In the genomic region with DNA sequence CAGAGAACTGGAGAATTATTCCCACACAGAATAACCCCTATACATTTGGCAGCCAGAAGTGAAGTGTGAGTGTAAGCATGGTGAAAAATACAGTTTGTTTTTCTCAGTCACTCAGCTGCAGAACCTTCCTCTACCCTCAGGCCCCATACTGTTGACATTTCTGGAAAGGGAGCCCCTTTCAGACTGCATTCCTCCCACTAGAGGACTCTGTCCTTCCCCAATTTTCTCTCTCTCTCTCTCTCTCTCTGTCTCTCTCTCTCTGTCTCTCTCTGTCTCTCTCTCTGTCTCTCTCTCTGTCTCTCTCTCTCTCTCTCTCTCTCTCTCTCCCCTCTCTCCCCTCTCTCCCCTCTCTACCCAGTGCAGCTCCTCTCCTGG, we compare ENCODE assay signal across 11 cellular contexts.
DNase-seq lines count a peak whose midpoint lies in the region; ATAC-seq, FAIRE-seq and TF ChIP-seq lines count a peak whose summit lies in the region.
"Had no signal": no experiment of that assay in that cellular context is flagged by ENCODE, and none has a peak within 500 bp of the region (broad histone marks: within the 10 kb centered on the region; RNA-seq: fewer than 3 reads in every experiment).

No MANE protein-coding gene starts in this region.

- DNase-seq in ELF-1 (ENCODE audit: low read depth, low spot score) = peak; percentile 85
- DNase-seq in NCI-H226 = peak; percentile 58
- peak; percentile 78 for DNase-seq in endodermal cell
- DNase-seq in GM12892 (ENCODE audit: insufficient read length) = no peak
- no peak for DNase-seq in NCI-H510A treated with DMSO at 0.1 percent for 48 hours (lab: John Stamatoyannopoulos, UW)
- DNase-seq in globus pallidus (ENCODE audit: low spot score) = no peak
- DNase-seq: activated CD4-positive, alpha-beta T cell treated with anti-CD3 and anti-CD28 coated beads for 48 hours; stimulated activated CD4-positive, alpha-beta T cell treated with anti-CD3 and anti-CD28 coated beads, Interleukin-2, amount 100 ng/mL, for 24 hours had no signal

- TF ChIP-seq POLR2A in GM12892 (IDR thresholded peaks at IDR 0.05; ENCODE audit: low read depth, low read length) = no peak

- H3K9ac ChIP-seq in endodermal cell (ENCODE audit: extremely low read depth, low read length, poor library complexity, severe bottlenecking) = no peak overlapping the region

- no peaks in the 10 kb centered on the region for H3K27me3 ChIP-seq in endodermal cell (ENCODE audit: control insufficient read depth, insufficient read depth, low read length, poor library complexity, severe bottlenecking)

- H3K27me3 Mint-ChIP-seq in endodermal cell (ENCODE audit: insufficient read depth) = no peaks in the 10 kb centered on the region
- H3K27me3 Mint-ChIP-seq in nephron (ENCODE audit: low read depth) = no peaks in the 10 kb centered on the region

- no peak for FAIRE-seq in GM12892 (lab: Jason Lieb, UNC)
- FAIRE-seq: endometrium had no signal

- peak; percentile 75 for TF ChIP-seq CTCF in endodermal cell (conservative IDR thresholded peaks at IDR 0.05)
- peak; percentile 15 to 23 (median 20) for TF ChIP-seq CTCF in nephron (IDR thresholded peaks at IDR 0.05; ENCODE audit: unreplicated experiment in 3 of 3)

- no peaks in the 10 kb centered on the region for H3K9me3 ChIP-seq in endodermal cell (ENCODE audit: control insufficient read depth, low read length)

- H3K4me3 ChIP-seq in endodermal cell (ENCODE audit: low read length) = no peak overlapping the region

- H3K4me3 Mint-ChIP-seq in endodermal cell (no peak overlapping the region), nephron (no peak overlapping the region)

- no peak overlapping the region for H3K27ac ChIP-seq in endodermal cell (ENCODE audit: low read depth, low read length)

- H3K9me3 Mint-ChIP-seq in endodermal cell (no peaks in the 10 kb centered on the region), nephron (no peaks in the 10 kb centered on the region)

- H3K4me1 Mint-ChIP-seq in endodermal cell = peaks cover 35% of the 10 kb centered on the region
- peaks cover 56% of the 10 kb centered on the region for H3K4me1 Mint-ChIP-seq in nephron

- no peaks in the 10 kb centered on the region for H3K36me3 ChIP-seq in endodermal cell (ENCODE audit: control insufficient read depth, insufficient read depth, low read length)

- ATAC-seq in GM21515 (IDR thresholded peaks at IDR 0.05; ENCODE audit: unreplicated experiment) = no peak

- H3K4me1 ChIP-seq in endodermal cell (ENCODE audit: control insufficient read depth, insufficient read depth, low read length) = peaks cover 6% of the 10 kb centered on the region

- peaks cover 38% of the 10 kb centered on the region for H3K36me3 Mint-ChIP-seq in endodermal cell (ENCODE audit: low read depth)
- H3K36me3 Mint-ChIP-seq in nephron (ENCODE audit: low read depth) = no peaks in the 10 kb centered on the region

- H3K27ac Mint-ChIP-seq in endodermal cell (peak overlapping the region; percentile 67), nephron (peak overlapping the region; percentile 11 to 32 (median 25))

Comparison
In these comparisons a context has a peak if more than half of its experiments do, and no peak if none do; other contexts are left out.
1. DNase-seq: peak in ELF-1 (single experiment), NCI-H226 (single experiment) and endodermal cell (single experiment); none in GM12892 (single experiment), NCI-H510A treated with DMSO at 0.1 percent for 48 hours (single experiment) and globus pallidus (single experiment).